Comparison of ENCODE assay signal across 12 cellular contexts in the genomic region with DNA sequence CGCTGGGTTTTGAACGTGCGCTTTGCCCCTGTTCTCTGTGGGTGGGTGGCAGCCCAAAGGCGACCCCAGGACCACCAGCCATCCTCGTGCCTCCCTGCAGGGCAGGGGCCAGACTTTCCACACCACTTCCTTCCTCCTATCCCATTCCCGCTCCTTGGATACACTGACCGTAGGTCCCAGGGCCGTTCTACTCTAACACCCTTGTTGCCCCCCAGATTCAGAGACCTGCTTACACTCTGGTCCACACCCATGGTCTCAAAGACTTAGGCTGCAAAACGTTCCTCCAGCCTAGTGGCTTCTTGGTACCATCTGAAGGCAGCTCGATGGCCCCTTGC. TPM values are rescaled to one million over a fixed set of nuclear protein-coding genes. Genes with fewer than 3 reads are reported as not detected.
DNase-seq lines count a peak whose midpoint lies in the region; ATAC-seq lines count a peak whose summit lies in the region.
"Had no signal": no experiment of that assay in that cellular context is flagged by ENCODE, and none has a peak within 500 bp of the region (broad histone marks: within the 10 kb centered on the region; RNA-seq: fewer than 3 reads in every experiment).

No MANE protein-coding gene starts in this region.

- no peak overlapping the region for H3K27ac ChIP-seq in substantia nigra (ENCODE audit: low read depth, low read length, poor library complexity, severe bottlenecking)

- ATAC-seq in activated naive CD8-positive, alpha-beta T cell treated with anti-CD3 and anti-CD28 coated beads, Interleukin-2, amount 10 ng/mL, durations not matched to agents 7 days and 5 days (ENCODE audit: low read depth): no peak
- no peak for ATAC-seq in stimulated activated naive B cell treated with anti-CD40 and anti-IgM and Interleukin-4, amounts not matched to agents 10 μg/mL and 1 μg/mL and 100 μg/mL, for 72 hours (replicated peaks)
- no peak for ATAC-seq in HG03108 (IDR thresholded peaks at IDR 0.05; ENCODE audit: unreplicated experiment)

- peaks cover 55% of the 10 kb centered on the region for H3K27me3 Mint-ChIP-seq in activated CD4-positive, alpha-beta memory T cell treated with anti-CD3 and anti-CD28 coated beads for 36 hours
- peaks cover 65% of the 10 kb centered on the region for H3K27me3 Mint-ChIP-seq in activated CD4-positive, alpha-beta memory T cell treated with anti-CD3 and anti-CD28 coated beads, Interleukin-2, amount 10 ng/mL, durations not matched to agents 7 days and 5 days
- H3K27me3 Mint-ChIP-seq in activated naive CD8-positive, alpha-beta T cell treated with anti-CD3 and anti-CD28 coated beads, Interleukin-2, amount 10 ng/mL, durations not matched to agents 7 days and 5 days: peaks cover 65% of the 10 kb centered on the region
- peaks cover 57 to 62% of the 10 kb centered on the region in 2 donors for H3K27me3 Mint-ChIP-seq in stimulated activated naive B cell treated with anti-CD40 and anti-IgM and Interleukin-4, amounts not matched to agents 10 μg/mL and 1 μg/mL and 100 μg/mL, for 72 hours

- H3K4me1 Mint-ChIP-seq in activated CD4-positive, alpha-beta memory T cell treated with anti-CD3 and anti-CD28 coated beads for 36 hours (ENCODE audit: low read depth): peaks cover 3% of the 10 kb centered on the region
- peaks cover 4% of the 10 kb centered on the region for H3K4me1 Mint-ChIP-seq in activated CD4-positive, alpha-beta memory T cell treated with anti-CD3 and anti-CD28 coated beads, Interleukin-2, amount 10 ng/mL, durations not matched to agents 7 days and 5 days
- H3K4me1 Mint-ChIP-seq in activated naive CD8-positive, alpha-beta T cell treated with anti-CD3 and anti-CD28 coated beads, Interleukin-2, amount 10 ng/mL, durations not matched to agents 7 days and 5 days: no peaks in the 10 kb centered on the region
- peaks cover 6 to 12% of the 10 kb centered on the region in 2 donors for H3K4me1 Mint-ChIP-seq in stimulated activated naive B cell treated with anti-CD40 and anti-IgM and Interleukin-4, amounts not matched to agents 10 μg/mL and 1 μg/mL and 100 μg/mL, for 72 hours

- POLR2A ChIA-PET in activated CD4-positive, alpha-beta memory T cell treated with anti-CD3 and anti-CD28 coated beads for 36 hours (lab: Charles Lee): no interaction called here
- POLR2A ChIA-PET in activated CD4-positive, alpha-beta memory T cell treated with anti-CD3 and anti-CD28 coated beads, Interleukin-2, amount 10 ng/mL, durations not matched to agents 7 days and 5 days (lab: Charles Lee): no interaction called here
- POLR2A ChIA-PET in activated naive CD8-positive, alpha-beta T cell treated with anti-CD3 and anti-CD28 coated beads, Interleukin-2, amount 10 ng/mL, durations not matched to agents 7 days and 5 days (lab: Charles Lee): no interaction called here

- H3K9me3 Mint-ChIP-seq in activated CD4-positive, alpha-beta memory T cell treated with anti-CD3 and anti-CD28 coated beads for 36 hours: no peaks in the 10 kb centered on the region
- no peaks in the 10 kb centered on the region for H3K9me3 Mint-ChIP-seq in activated CD4-positive, alpha-beta memory T cell treated with anti-CD3 and anti-CD28 coated beads, Interleukin-2, amount 10 ng/mL, durations not matched to agents 7 days and 5 days
- no peaks in the 10 kb centered on the region for H3K9me3 Mint-ChIP-seq in activated naive CD8-positive, alpha-beta T cell treated with anti-CD3 and anti-CD28 coated beads, Interleukin-2, amount 10 ng/mL, durations not matched to agents 7 days and 5 days
- H3K9me3 Mint-ChIP-seq in stimulated activated naive B cell treated with anti-CD40 and anti-IgM and Interleukin-4, amounts not matched to agents 10 μg/mL and 1 μg/mL and 100 μg/mL, for 72 hours: no peaks in the 10 kb centered on the region

- no peak overlapping the region for H3K27ac Mint-ChIP-seq in activated CD4-positive, alpha-beta memory T cell treated with anti-CD3 and anti-CD28 coated beads for 36 hours
- no peak overlapping the region for H3K27ac Mint-ChIP-seq in activated CD4-positive, alpha-beta memory T cell treated with anti-CD3 and anti-CD28 coated beads, Interleukin-2, amount 10 ng/mL, durations not matched to agents 7 days and 5 days
- H3K27ac Mint-ChIP-seq in activated naive CD8-positive, alpha-beta T cell treated with anti-CD3 and anti-CD28 coated beads, Interleukin-2, amount 10 ng/mL, durations not matched to agents 7 days and 5 days: no peak overlapping the region
- no peak overlapping the region for H3K27ac Mint-ChIP-seq in stimulated activated naive B cell treated with anti-CD40 and anti-IgM and Interleukin-4, amounts not matched to agents 10 μg/mL and 1 μg/mL and 100 μg/mL, for 72 hours

- intact Hi-C loops in activated CD4-positive, alpha-beta memory T cell treated with anti-CD3 and anti-CD28 coated beads for 36 hours (cut with micrococcal nuclease): no loop called here

- no peaks in the 10 kb centered on the region for H3K36me3 Mint-ChIP-seq in activated CD4-positive, alpha-beta memory T cell treated with anti-CD3 and anti-CD28 coated beads for 36 hours
- H3K36me3 Mint-ChIP-seq in activated CD4-positive, alpha-beta memory T cell treated with anti-CD3 and anti-CD28 coated beads, Interleukin-2, amount 10 ng/mL, durations not matched to agents 7 days and 5 days (ENCODE audit: low read depth): peaks cover 2% of the 10 kb centered on the region
- peaks cover 2% of the 10 kb centered on the region for H3K36me3 Mint-ChIP-seq in activated naive CD8-positive, alpha-beta T cell treated with anti-CD3 and anti-CD28 coated beads, Interleukin-2, amount 10 ng/mL, durations not matched to agents 7 days and 5 days
- peaks cover 0 to 4% of the 10 kb centered on the region in 2 donors for H3K36me3 Mint-ChIP-seq in stimulated activated naive B cell treated with anti-CD40 and anti-IgM and Interleukin-4, amounts not matched to agents 10 μg/mL and 1 μg/mL and 100 μg/mL, for 72 hours

- peak overlapping the region; percentile 57 for H3K4me3 Mint-ChIP-seq in activated CD4-positive, alpha-beta memory T cell treated with anti-CD3 and anti-CD28 coated beads for 36 hours
- no peak overlapping the region for H3K4me3 Mint-ChIP-seq in activated CD4-positive, alpha-beta memory T cell treated with anti-CD3 and anti-CD28 coated beads, Interleukin-2, amount 10 ng/mL, durations not matched to agents 7 days and 5 days
- H3K4me3 Mint-ChIP-seq in activated naive CD8-positive, alpha-beta T cell treated with anti-CD3 and anti-CD28 coated beads, Interleukin-2, amount 10 ng/mL, durations not matched to agents 7 days and 5 days: peak overlapping the region; percentile 72
- peak overlapping the region; percentile 66 to 72 for H3K4me3 Mint-ChIP-seq in stimulated activated naive B cell treated with anti-CD40 and anti-IgM and Interleukin-4, amounts not matched to agents 10 μg/mL and 1 μg/mL and 100 μg/mL, for 72 hours

- no peak for DNase-seq in activated CD4-positive, alpha-beta memory T cell treated with anti-CD3 and anti-CD28 coated beads for 36 hours
- DNase-seq in activated CD4-positive, alpha-beta memory T cell treated with anti-CD3 and anti-CD28 coated beads, Interleukin-2, amount 10 ng/mL, durations not matched to agents 7 days and 5 days: no peak
- no peak for DNase-seq in activated naive CD8-positive, alpha-beta T cell treated with anti-CD3 and anti-CD28 coated beads, Interleukin-2, amount 10 ng/mL, durations not matched to agents 7 days and 5 days
- DNase-seq in left kidney (ENCODE audit: low read depth, low spot score) (peak; percentile 5), substantia nigra (lab: John Stamatoyannopoulos, UW) (no peak), NCI-H2227 (lab: John Stamatoyannopoulos, UW; ENCODE audit: unreplicated experiment) (no peak)
- DNase-seq in stimulated activated naive B cell treated with anti-CD40 and anti-IgM and Interleukin-4, amounts not matched to agents 10 μg/mL and 1 μg/mL and 100 μg/mL, for 72 hours: no peak
- DNase-seq: midbrain, NCI-H446 treated with DMSO at 0.1 percent for 48 hours, SHP77 treated with DMSO at 0.1 percent for 48 hours had no signal

- CTCF ChIA-PET in activated CD4-positive, alpha-beta memory T cell treated with anti-CD3 and anti-CD28 coated beads for 36 hours (lab: Charles Lee): no interaction called here
- CTCF ChIA-PET in activated CD4-positive, alpha-beta memory T cell treated with anti-CD3 and anti-CD28 coated beads, Interleukin-2, amount 10 ng/mL, durations not matched to agents 7 days and 5 days (lab: Charles Lee): no interaction called here

RNA-seq across cellular contexts. Expression of gene DCLK3, which starts 0.3 kb away (rescaled TPM):
- total RNA-seq in activated CD4-positive, alpha-beta memory T cell treated with anti-CD3 and anti-CD28 coated beads for 36 hours: not detected
- total RNA-seq in activated CD4-positive, alpha-beta memory T cell treated with anti-CD3 and anti-CD28 coated beads, Interleukin-2, amount 10 ng/mL, durations not matched to agents 7 days and 5 days: not detected
- total RNA-seq in activated naive CD8-positive, alpha-beta T cell treated with anti-CD3 and anti-CD28 coated beads, Interleukin-2, amount 10 ng/mL, durations not matched to agents 7 days and 5 days: not detected
- total RNA-seq: bronchial epithelial cell had no signal
